Comparison of ENCODE assay signal across 1 cellular context in the genomic region with DNA sequence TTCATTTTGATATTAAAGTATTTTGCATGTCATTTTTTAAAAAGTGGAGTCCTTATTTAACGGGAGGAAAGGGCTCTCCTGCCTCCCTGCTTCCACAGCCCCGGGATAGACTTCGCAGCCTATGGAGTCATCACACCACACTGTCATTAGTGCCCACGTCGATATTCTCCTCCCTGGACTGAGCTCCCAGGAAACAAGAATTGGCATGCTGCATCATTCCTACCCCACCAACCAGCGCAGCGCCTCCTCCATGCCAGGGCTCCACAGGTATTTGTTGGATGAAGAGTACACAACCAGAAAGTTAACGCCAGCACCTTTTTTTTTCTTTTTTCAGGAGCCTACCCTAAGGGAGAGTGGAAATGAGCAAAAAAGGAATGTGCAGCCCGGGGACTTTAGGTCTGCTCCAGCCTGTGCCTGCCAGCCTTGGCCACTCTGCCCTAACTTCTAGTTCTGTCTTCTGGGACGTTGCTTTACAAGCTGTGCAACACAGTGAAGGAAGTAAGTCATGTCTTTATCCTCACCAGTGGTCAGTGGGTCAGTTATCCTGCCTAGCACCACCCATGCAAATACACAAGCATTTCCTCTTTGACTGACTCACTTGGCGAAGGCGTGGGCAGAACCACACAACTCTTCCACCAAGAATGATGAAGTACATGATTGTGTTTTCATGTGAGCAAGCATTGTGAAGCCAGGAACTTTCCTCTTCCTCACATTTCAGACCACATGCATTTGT.
TF ChIP-seq lines count a peak whose summit lies in the region.

No MANE protein-coding gene starts in this region.

TF ChIP-seq in GM23338, 12 proteins besides CTCF, POLR2A, EP300 and RAD21 (continued from another document):
- TF ChIP-seq, protein P1, sequence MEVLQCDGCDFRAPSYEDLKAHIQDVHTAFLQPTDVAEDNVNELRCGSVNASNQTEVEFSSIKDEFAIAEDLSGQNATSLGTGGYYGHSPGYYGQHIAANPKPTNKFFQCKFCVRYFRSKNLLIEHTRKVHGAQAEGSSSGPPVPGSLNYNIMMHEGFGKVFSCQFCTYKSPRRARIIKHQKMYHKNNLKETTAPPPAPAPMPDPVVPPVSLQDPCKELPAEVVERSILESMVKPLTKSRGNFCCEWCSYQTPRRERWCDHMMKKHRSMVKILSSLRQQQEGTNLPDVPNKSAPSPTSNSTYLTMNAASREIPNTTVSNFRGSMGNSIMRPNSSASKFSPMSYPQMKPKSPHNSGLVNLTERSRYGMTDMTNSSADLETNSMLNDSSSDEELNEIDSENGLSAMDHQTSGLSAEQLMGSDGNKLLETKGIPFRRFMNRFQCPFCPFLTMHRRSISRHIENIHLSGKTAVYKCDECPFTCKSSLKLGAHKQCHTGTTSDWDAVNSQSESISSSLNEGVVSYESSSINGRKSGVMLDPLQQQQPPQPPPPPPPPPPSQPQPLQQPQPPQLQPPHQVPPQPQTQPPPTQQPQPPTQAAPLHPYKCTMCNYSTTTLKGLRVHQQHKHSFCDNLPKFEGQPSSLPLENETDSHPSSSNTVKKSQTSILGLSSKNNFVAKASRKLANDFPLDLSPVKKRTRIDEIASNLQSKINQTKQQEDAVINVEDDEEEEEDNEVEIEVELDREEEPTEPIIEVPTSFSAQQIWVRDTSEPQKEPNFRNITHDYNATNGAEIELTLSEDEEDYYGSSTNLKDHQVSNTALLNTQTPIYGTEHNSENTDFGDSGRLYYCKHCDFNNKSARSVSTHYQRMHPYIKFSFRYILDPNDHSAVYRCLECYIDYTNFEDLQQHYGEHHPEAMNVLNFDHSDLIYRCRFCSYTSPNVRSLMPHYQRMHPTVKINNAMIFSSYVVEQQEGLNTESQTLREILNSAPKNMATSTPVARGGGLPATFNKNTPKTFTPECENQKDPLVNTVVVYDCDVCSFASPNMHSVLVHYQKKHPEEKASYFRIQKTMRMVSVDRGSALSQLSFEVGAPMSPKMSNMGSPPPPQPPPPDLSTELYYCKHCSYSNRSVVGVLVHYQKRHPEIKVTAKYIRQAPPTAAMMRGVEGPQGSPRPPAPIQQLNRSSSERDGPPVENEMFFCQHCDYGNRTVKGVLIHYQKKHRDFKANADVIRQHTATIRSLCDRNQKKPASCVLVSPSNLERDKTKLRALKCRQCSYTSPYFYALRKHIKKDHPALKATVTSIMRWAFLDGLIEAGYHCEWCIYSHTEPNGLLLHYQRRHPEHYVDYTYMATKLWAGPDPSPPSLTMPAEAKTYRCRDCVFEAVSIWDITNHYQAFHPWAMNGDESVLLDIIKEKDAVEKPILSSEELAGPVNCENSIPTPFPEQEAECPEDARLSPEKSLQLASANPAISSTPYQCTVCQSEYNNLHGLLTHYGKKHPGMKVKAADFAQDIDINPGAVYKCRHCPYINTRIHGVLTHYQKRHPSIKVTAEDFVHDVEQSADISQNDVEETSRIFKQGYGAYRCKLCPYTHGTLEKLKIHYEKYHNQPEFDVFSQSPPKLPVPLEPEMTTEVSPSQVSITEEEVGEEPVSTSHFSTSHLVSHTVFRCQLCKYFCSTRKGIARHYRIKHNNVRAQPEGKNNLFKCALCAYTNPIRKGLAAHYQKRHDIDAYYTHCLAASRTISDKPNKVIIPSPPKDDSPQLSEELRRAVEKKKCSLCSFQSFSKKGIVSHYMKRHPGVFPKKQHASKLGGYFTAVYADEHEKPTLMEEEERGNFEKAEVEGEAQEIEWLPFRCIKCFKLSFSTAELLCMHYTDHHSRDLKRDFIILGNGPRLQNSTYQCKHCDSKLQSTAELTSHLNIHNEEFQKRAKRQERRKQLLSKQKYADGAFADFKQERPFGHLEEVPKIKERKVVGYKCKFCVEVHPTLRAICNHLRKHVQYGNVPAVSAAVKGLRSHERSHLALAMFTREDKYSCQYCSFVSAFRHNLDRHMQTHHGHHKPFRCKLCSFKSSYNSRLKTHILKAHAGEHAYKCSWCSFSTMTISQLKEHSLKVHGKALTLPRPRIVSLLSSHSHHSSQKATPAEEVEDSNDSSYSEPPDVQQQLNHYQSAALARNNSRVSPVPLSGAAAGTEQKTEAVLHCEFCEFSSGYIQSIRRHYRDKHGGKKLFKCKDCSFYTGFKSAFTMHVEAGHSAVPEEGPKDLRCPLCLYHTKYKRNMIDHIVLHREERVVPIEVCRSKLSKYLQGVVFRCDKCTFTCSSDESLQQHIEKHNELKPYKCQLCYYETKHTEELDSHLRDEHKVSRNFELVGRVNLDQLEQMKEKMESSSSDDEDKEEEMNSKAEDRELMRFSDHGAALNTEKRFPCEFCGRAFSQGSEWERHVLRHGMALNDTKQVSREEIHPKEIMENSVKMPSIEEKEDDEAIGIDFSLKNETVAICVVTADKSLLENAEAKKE (CRISPR knock-in tag; IDR thresholded peaks at IDR 0.05) = no peak
